In genomic region chr5:91381774-91382492, GRCh38 we compare ENCODE assay signal across 1 cellular context.
TF ChIP-seq lines count a peak whose summit lies in the region.

No MANE protein-coding gene starts in this region.

TF ChIP-seq in K562, 482 proteins besides CTCF, POLR2A, EP300 and RAD21 (continued from another document):
- TF ChIP-seq JUN (IDR thresholded peaks at IDR 0.05; ENCODE audit: borderline replicate concordance, low read depth, low read length) (peak; percentile 45; the same call in 1 of the 2 replicates), JUN (CRISPR knock-in tag; IDR thresholded peaks at IDR 0.05; ENCODE audit: borderline replicate concordance) (no peak), EWSR1 (IDR thresholded peaks at IDR 0.05; ENCODE audit: borderline replicate concordance, low read depth, partially characterized antibody) (no peak), EP400 (IDR thresholded peaks at IDR 0.05) (peak; percentile 85), SPI1 (IDR thresholded peaks at IDR 0.05; ENCODE audit: borderline replicate concordance, low read depth, low read length) (no peak), FOXJ2 (tag; IDR thresholded peaks at IDR 0.05) (no peak), HCFC1 (IDR thresholded peaks at IDR 0.05; ENCODE audit: low read depth, low read length) (no peak), ZMIZ1 (IDR thresholded peaks at IDR 0.05; ENCODE audit: low read depth in 2 of 2, low read length in 2 of 2) (0 out of 4 replicates have a peak, but pooled peaks of 1 of the 2 experiments have one; percentile 16), AFF4 (CRISPR knock-in tag; IDR thresholded peaks at IDR 0.05) (peak; percentile 25; the same call in 1 of the 2 replicates), TAF9B (IDR thresholded peaks at IDR 0.05; ENCODE audit: partially characterized antibody) (peak; percentile 40), HNRNPUL1 (IDR thresholded peaks at IDR 0.05; ENCODE audit: low read length) (no peak), ZNF232 (CRISPR knock-in tag; IDR thresholded peaks at IDR 0.05) (no peak), ZBTB49 (CRISPR knock-in tag; IDR thresholded peaks at IDR 0.05; ENCODE audit: borderline replicate concordance) (no peak), POLR2H (tag; IDR thresholded peaks at IDR 0.05; ENCODE audit: low read depth) (peak; percentile 57), HOXB6 (CRISPR knock-in tag; IDR thresholded peaks at IDR 0.05; ENCODE audit: borderline replicate concordance) (no peak), TBL1XR1 (IDR thresholded peaks at IDR 0.05; ENCODE audit: low read length in 2 of 2) (0 out of 4 replicates have a peak, but pooled peaks of 1 of the 2 experiments have one; percentile 36), HBP1 (CRISPR knock-in tag; IDR thresholded peaks at IDR 0.05) (0 out of 2 replicates have a peak, but pooled peaks have one; percentile 30), ZNF395 (CRISPR knock-in tag; IDR thresholded peaks at IDR 0.05) (0 out of 2 replicates have a peak, but pooled peaks have one; percentile 35), ATF7 (IDR thresholded peaks at IDR 0.05) (peak; percentile 45), KLF16 (IDR thresholded peaks at IDR 0.05) (peak; percentile 99), HDAC1 (IDR thresholded peaks at IDR 0.05) (peak in 1 of 2 experiments; percentile 55; a peak in 2 of 4 replicates), USF2 (CRISPR knock-in tag; IDR thresholded peaks at IDR 0.05) (peak; percentile 93), DMBX1 (CRISPR knock-in tag; IDR thresholded peaks at IDR 0.05; ENCODE audit: borderline replicate concordance) (no peak), RBM15 (IDR thresholded peaks at IDR 0.05; ENCODE audit: insufficient read depth, low read length) (no peak), SUPT5H (IDR thresholded peaks at IDR 0.05) (no peak; the same call in 1 of the 2 replicates), SMARCC2 (IDR thresholded peaks at IDR 0.05; ENCODE audit: low read depth) (no peak)
- TF ChIP-seq, protein P1, sequence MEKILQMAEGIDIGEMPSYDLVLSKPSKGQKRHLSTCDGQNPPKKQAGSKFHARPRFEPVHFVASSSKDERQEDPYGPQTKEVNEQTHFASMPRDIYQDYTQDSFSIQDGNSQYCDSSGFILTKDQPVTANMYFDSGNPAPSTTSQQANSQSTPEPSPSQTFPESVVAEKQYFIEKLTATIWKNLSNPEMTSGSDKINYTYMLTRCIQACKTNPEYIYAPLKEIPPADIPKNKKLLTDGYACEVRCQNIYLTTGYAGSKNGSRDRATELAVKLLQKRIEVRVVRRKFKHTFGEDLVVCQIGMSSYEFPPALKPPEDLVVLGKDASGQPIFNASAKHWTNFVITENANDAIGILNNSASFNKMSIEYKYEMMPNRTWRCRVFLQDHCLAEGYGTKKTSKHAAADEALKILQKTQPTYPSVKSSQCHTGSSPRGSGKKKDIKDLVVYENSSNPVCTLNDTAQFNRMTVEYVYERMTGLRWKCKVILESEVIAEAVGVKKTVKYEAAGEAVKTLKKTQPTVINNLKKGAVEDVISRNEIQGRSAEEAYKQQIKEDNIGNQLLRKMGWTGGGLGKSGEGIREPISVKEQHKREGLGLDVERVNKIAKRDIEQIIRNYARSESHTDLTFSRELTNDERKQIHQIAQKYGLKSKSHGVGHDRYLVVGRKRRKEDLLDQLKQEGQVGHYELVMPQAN (IDR thresholded peaks at IDR 0.05; ENCODE audit: borderline replicate concordance), result peak; percentile 23; the same call in 1 of the 2 replicates
- TF ChIP-seq, protein P2, sequence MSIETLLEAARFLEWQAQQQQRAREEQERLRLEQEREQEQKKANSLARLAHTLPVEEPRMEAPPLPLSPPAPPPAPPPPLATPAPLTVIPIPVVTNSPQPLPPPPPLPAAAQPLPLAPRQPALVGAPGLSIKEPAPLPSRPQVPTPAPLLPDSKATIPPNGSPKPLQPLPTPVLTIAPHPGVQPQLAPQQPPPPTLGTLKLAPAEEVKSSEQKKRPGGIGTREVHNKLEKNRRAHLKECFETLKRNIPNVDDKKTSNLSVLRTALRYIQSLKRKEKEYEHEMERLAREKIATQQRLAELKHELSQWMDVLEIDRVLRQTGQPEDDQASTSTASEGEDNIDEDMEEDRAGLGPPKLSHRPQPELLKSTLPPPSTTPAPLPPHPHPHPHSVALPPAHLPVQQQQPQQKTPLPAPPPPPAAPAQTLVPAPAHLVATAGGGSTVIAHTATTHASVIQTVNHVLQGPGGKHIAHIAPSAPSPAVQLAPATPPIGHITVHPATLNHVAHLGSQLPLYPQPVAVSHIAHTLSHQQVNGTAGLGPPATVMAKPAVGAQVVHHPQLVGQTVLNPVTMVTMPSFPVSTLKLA (conservative IDR thresholded peaks at IDR 0.05), result peak; percentile 57 to 63; a peak in 2 of 4 replicates
- TF ChIP-seq, protein P3, sequence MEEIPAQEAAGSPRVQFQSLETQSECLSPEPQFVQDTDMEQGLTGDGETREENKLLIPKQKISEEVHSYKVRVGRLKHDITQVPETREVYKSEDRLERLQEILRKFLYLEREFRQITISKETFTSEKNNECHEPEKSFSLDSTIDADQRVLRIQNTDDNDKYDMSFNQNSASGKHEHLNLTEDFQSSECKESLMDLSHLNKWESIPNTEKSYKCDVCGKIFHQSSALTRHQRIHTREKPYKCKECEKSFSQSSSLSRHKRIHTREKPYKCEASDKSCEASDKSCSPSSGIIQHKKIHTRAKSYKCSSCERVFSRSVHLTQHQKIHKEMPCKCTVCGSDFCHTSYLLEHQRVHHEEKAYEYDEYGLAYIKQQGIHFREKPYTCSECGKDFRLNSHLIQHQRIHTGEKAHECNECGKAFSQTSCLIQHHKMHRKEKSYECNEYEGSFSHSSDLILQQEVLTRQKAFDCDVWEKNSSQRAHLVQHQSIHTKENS (CRISPR knock-in tag; IDR thresholded peaks at IDR 0.05), result 0 out of 2 replicates have a peak, but pooled peaks have one; percentile 13
TF ChIP-seq in K562: peak in this region for 45.
